Comparison of ENCODE assay signal across 17 cellular contexts in genomic region chr6:36863670-36864540, GRCh38. TPM values are rescaled to one million over a fixed set of nuclear protein-coding genes. Genes with fewer than 3 reads are reported as not detected.
DNase-seq lines count a peak whose midpoint lies in the region; ATAC-seq and TF ChIP-seq lines count a peak whose summit lies in the region.
"Had no signal": no experiment of that assay in that cellular context is flagged by ENCODE, and none has a peak within 500 bp of the region (broad histone marks: within the 10 kb centered on the region; RNA-seq: fewer than 3 reads in every experiment).

No MANE protein-coding gene starts in this region.

- TF ChIP-seq CTCF in glutamatergic neuron (IDR thresholded peaks at IDR 0.05; ENCODE audit: partially characterized antibody, unreplicated experiment), result no peak

- H3K27ac Mint-ChIP-seq in glutamatergic neuron (ENCODE audit: unreplicated experiment), result peak overlapping the region; percentile 5
- H3K27ac Mint-ChIP-seq: activated CD8-positive, alpha-beta T cell treated with anti-CD3 and anti-CD28 coated beads, Interleukin-2, amount 10 ng/mL, durations not matched to agents 7 days and 5 days had no signal

- peaks cover 4% of the 10 kb centered on the region for H3K9me3 Mint-ChIP-seq in glutamatergic neuron (ENCODE audit: unreplicated experiment)
- H3K9me3 Mint-ChIP-seq: central memory CD8-positive, alpha-beta T cell; naive B cell had no signal

- no peak for DNase-seq in Right ventricle myocardium superior
- no peak for DNase-seq in left cardiac atrium
- DNase-seq in NCI-H69 (lab: John Stamatoyannopoulos, UW), result peak; percentile 94
- DNase-seq in glutamatergic neuron, result no peak
- no peak for DNase-seq in activated CD4-positive, alpha-beta T cell treated with anti-CD3 and anti-CD28 coated beads for 48 hours
- DNase-seq in MV-4-11 (lab: John Stamatoyannopoulos, UW), result no peak
- DNase-seq: activated CD8-positive, alpha-beta T cell treated with anti-CD3 and anti-CD28 coated beads, Interleukin-2, amount 10 ng/mL, durations not matched to agents 7 days and 5 days; amniotic stem cell; effector memory CD4-positive, alpha-beta T cell; heart right ventricle; naive B cell; NCI-H1694 treated with DMSO at 0.1 percent for 48 hours; SW 1271 had no signal

- H3K27me3 Mint-ChIP-seq in glutamatergic neuron (ENCODE audit: unreplicated experiment), result peaks cover 6% of the 10 kb centered on the region
- H3K27me3 Mint-ChIP-seq: central memory CD8-positive, alpha-beta T cell; naive B cell had no signal

- H3K36me3 Mint-ChIP-seq in glutamatergic neuron (ENCODE audit: unreplicated experiment), result no peaks in the 10 kb centered on the region

- intact Hi-C loops in Right ventricle myocardium superior (cut with DNase I), result no loop called here
- intact Hi-C loops in left cardiac atrium (cut with DNase I), result no loop called here

- H3K4me3 Mint-ChIP-seq in glutamatergic neuron (ENCODE audit: unreplicated experiment), result no peak overlapping the region
- H3K4me3 Mint-ChIP-seq: activated CD8-positive, alpha-beta T cell treated with anti-CD3 and anti-CD28 coated beads, Interleukin-2, amount 10 ng/mL, durations not matched to agents 7 days and 5 days; central memory CD8-positive, alpha-beta T cell had no signal

- H3K4me1 Mint-ChIP-seq in glutamatergic neuron (ENCODE audit: low read depth, unreplicated experiment), result peaks cover 5% of the 10 kb centered on the region

- peak; percentile 23 for ATAC-seq in Right ventricle myocardium superior (ENCODE audit: poor library complexity)
- no peak for ATAC-seq in left cardiac atrium
- no peak for ATAC-seq in HG03045 (IDR thresholded peaks at IDR 0.05; ENCODE audit: unreplicated experiment)
- ATAC-seq in GM18873 (IDR thresholded peaks at IDR 0.05; ENCODE audit: low FRiP score, unreplicated experiment), result no peak
- ATAC-seq: activated CD8-positive, alpha-beta T cell treated with anti-CD3 and anti-CD28 coated beads, Interleukin-2, amount 10 ng/mL, durations not matched to agents 7 days and 5 days had no signal

RNA-seq across cellular contexts. Expression of gene PPIL1, which starts 10.7 kb away (rescaled TPM):
- 65.2 TPM for total RNA-seq in Right ventricle myocardium superior
- 10 to 100 TPM; 52.4 to 56.3 TPM for total RNA-seq in left cardiac atrium
- 28.6 TPM for total RNA-seq in glutamatergic neuron (ENCODE audit: unreplicated experiment)

RNA-seq across cellular contexts. Expression of gene C6orf89, which starts 21.8 kb away (rescaled TPM):
- total RNA-seq in Right ventricle myocardium superior, result 73.2 TPM
- total RNA-seq in left cardiac atrium, result 10 to 100 TPM; 62.9 to 74.1 TPM
- total RNA-seq in glutamatergic neuron (ENCODE audit: unreplicated experiment), result 57.0 TPM

RNA-seq across cellular contexts. Expression of gene CPNE5, which starts 24.7 kb away (rescaled TPM):
- total RNA-seq in Right ventricle myocardium superior (10.0 TPM), left cardiac atrium (10 to 100 TPM; 14.7 to 63.5 TPM), glutamatergic neuron (ENCODE audit: unreplicated experiment) (2.9 TPM)
- total RNA-seq: RPMI7951 had no signal
